In genomic region chr10:112988839-112989406, GRCh38 we compare ENCODE assay signal across 22 cellular contexts. TPM values are rescaled to one million over a fixed set of nuclear protein-coding genes. Genes with fewer than 3 reads are reported as not detected.
DNase-seq lines count a peak whose midpoint lies in the region; ATAC-seq lines count a peak whose summit lies in the region.
"Had no signal": no experiment of that assay in that cellular context is flagged by ENCODE, and none has a peak within 500 bp of the region (broad histone marks: within the 10 kb centered on the region; RNA-seq: fewer than 3 reads in every experiment).

No MANE protein-coding gene starts in this region.

- no peak overlapping the region for H2BK120ac ChIP-seq in mesenchymal stem cell (ENCODE audit: low read depth, low read length)

- no peak overlapping the region for H2AFZ ChIP-seq in mesenchymal stem cell (ENCODE audit: low read depth, low read length)

- no peak overlapping the region for H4K8ac ChIP-seq in mesenchymal stem cell (ENCODE audit: low read length)

- H3K4me2 ChIP-seq in BLaER1 treated with 17β-estradiol and CSF1 and Interleukin-3, amounts not matched to agents 10 nM and 100 nM, result peak overlapping the region in 6 of 11 experiments; percentile 8 to 35 (median 14); a peak in 6 of 22 replicates
- H3K4me2 ChIP-seq in mesenchymal stem cell (ENCODE audit: low read length, poor library complexity, severe bottlenecking), result no peak overlapping the region

- no peak overlapping the region for H3K14ac ChIP-seq in mesenchymal stem cell (ENCODE audit: low read length in 2 of 2)

- H2AK5ac ChIP-seq in mesenchymal stem cell (ENCODE audit: low read length, severe bottlenecking), result no peak overlapping the region

- no peak for ATAC-seq in GM21786 (IDR thresholded peaks at IDR 0.05; ENCODE audit: unreplicated experiment)
- ATAC-seq in GM19467 (IDR thresholded peaks at IDR 0.05; ENCODE audit: unreplicated experiment), result no peak
- ATAC-seq: natural killer cell, PC-3 had no signal

- H3K27ac ChIP-seq in BLaER1 treated with 17β-estradiol and CSF1 and Interleukin-3, amounts not matched to agents 10 nM and 100 nM, result no peak overlapping the region
- H3K27ac ChIP-seq in mesenchymal stem cell (ENCODE audit: low read length, poor library complexity, severe bottlenecking), result no peak overlapping the region
- H3K27ac ChIP-seq: prostate gland, SJSA1, WERI-Rb-1 had no signal

- peaks cover 34 to 70% (median 57%) of the 10 kb centered on the region in 11 experiments for H3K36me3 ChIP-seq in BLaER1 treated with 17β-estradiol and CSF1 and Interleukin-3, amounts not matched to agents 10 nM and 100 nM
- peaks cover 7 to 18% of the 10 kb centered on the region in 2 experiments for H3K36me3 ChIP-seq in mesenchymal stem cell (ENCODE audit: control insufficient read depth in 1 of 2, insufficient read depth in 2 of 2, low read depth in 1 of 2, low read length in 2 of 2)
- H3K36me3 ChIP-seq: prostate gland, WERI-Rb-1 had no signal

- no peak overlapping the region for H2BK5ac ChIP-seq in mesenchymal stem cell (ENCODE audit: low read depth, low read length, poor library complexity, severe bottlenecking)

- H3K4ac ChIP-seq in mesenchymal stem cell (ENCODE audit: low read depth in 1 of 2, low read length in 2 of 2), result no peak overlapping the region

- H4K91ac ChIP-seq in mesenchymal stem cell (ENCODE audit: low read length), result no peak overlapping the region

- H3K23ac ChIP-seq in mesenchymal stem cell (ENCODE audit: low read length in 2 of 2), result no peak overlapping the region

- no peak overlapping the region for H3K9ac ChIP-seq in BLaER1 treated with 17β-estradiol and CSF1 and Interleukin-3, amounts not matched to agents 10 nM and 100 nM
- H3K9ac ChIP-seq in mesenchymal stem cell (ENCODE audit: low read length), result no peak overlapping the region

- H3K9me3 ChIP-seq in BLaER1 treated with 17β-estradiol and CSF1 and Interleukin-3, amounts not matched to agents 10 nM and 100 nM (replicated peaks in 1 of 11), result peaks cover 0 to 10% (median 0%) of the 10 kb centered on the region in 11 experiments; a peak in 3 of 22 replicates
- no peaks in the 10 kb centered on the region for H3K9me3 ChIP-seq in mesenchymal stem cell (ENCODE audit: control insufficient read depth, low read length)
- H3K9me3 ChIP-seq: prostate gland, SJSA1 had no signal

- WGBS in mesenchymal stem cell, result 70% methylated on average over 7 of the region's 7 CpGs

- H3K27me3 ChIP-seq in BLaER1 treated with 17β-estradiol and CSF1 and Interleukin-3, amounts not matched to agents 10 nM and 100 nM, result peaks cover 0 to 17% (median 0%) of the 10 kb centered on the region in 11 experiments; a peak in 7 of 22 replicates
- H3K27me3 ChIP-seq in mesenchymal stem cell (ENCODE audit: control insufficient read depth in 1 of 2, insufficient read depth in 1 of 2, low read length in 2 of 2), result no peaks in the 10 kb centered on the region
- H3K27me3 ChIP-seq: SJSA1 had no signal

- H3K4me3 ChIP-seq in BLaER1 treated with 17β-estradiol and CSF1 and Interleukin-3, amounts not matched to agents 10 nM and 100 nM, result no peak overlapping the region
- H3K4me3 ChIP-seq in mesenchymal stem cell (ENCODE audit: insufficient read depth in 1 of 2, low read depth in 1 of 2, low read length in 2 of 2), result no peak overlapping the region
- H3K4me3 ChIP-seq: prostate gland, SJSA1 had no signal

- no peak overlapping the region for H2BK15ac ChIP-seq in mesenchymal stem cell (ENCODE audit: low read depth, poor library complexity, severe bottlenecking)

- H3K18ac ChIP-seq in mesenchymal stem cell (ENCODE audit: low read depth in 1 of 2, low read length in 2 of 2), result no peak overlapping the region

- H2BK12ac ChIP-seq in mesenchymal stem cell (ENCODE audit: low read length in 2 of 2), result no peak overlapping the region

- DNase-seq in NCI-H510A (lab: John Stamatoyannopoulos, UW), result peak; percentile 22
- DNase-seq in dermis microvascular lymphatic vessel endothelial cell (ENCODE audit: low read depth in 2 of 2), result peak; percentile 18 to 67
- DNase-seq in mesenchymal stem cell, result peak; percentile 74
- DNase-seq in DMS153 (lab: John Stamatoyannopoulos, UW), result no peak
- DNase-seq in cortex of kidney (lab: John Stamatoyannopoulos, UW), result no peak
- DNase-seq: activated CD4-positive, alpha-beta T cell treated with anti-CD3 and anti-CD28 coated beads, Interleukin-2, amount 50 U/mL, for 48 hours; activated naive CD4-positive, alpha-beta T cell treated with Interleukin-2 at 50 U/mL for 16 hours; activated T-cell treated with anti-CD3 and anti-CD28 coated beads for 4 hours; anterior cingulate cortex; CD4-positive, alpha-beta T cell; kidney; natural killer cell; NCI-H69; PC-3; small intestine; stimulated activated CD4-positive, alpha-beta T cell treated with anti-CD3 and anti-CD28 coated beads, Interleukin-4, amount 100 ng/mL, for 24 hours; WERI-Rb-1 had no signal

- peaks cover 19% of the 10 kb centered on the region for H3K79me1 ChIP-seq in mesenchymal stem cell (replicated peaks; ENCODE audit: low read length, poor library complexity, severe bottlenecking)

- H3K4me1 ChIP-seq in BLaER1 treated with 17β-estradiol and CSF1 and Interleukin-3, amounts not matched to agents 10 nM and 100 nM, result peaks cover 34 to 45% (median 39%) of the 10 kb centered on the region in 10 experiments
- H3K4me1 ChIP-seq in mesenchymal stem cell (ENCODE audit: control insufficient read depth, insufficient read depth, low read depth, low read length), result peaks cover 20% of the 10 kb centered on the region
- H3K4me1 ChIP-seq: prostate gland had no signal

- peaks cover 94 to 100% (median 100%) of the 10 kb centered on the region in 11 experiments for H4K20me1 ChIP-seq in BLaER1 treated with 17β-estradiol and CSF1 and Interleukin-3, amounts not matched to agents 10 nM and 100 nM

RNA-seq across cellular contexts. Expression of gene TCF7L2, which starts 38.9 kb away (rescaled TPM):
- total RNA-seq in dermis microvascular lymphatic vessel endothelial cell, result 1.3 and 2.1 TPM in 2 replicates
- 35.0 TPM for polyA plus RNA-seq in mesenchymal stem cell (2013, experiment 1 of 2)
- 36.7 TPM for polyA plus RNA-seq in mesenchymal stem cell (2013, experiment 2 of 2)

Comparison
In these comparisons a context has a peak if more than half of its experiments do, and no peak if none do; other contexts are left out.
1. DNase-seq: peak in NCI-H510A (single experiment), dermis microvascular lymphatic vessel endothelial cell (2 of 2) and mesenchymal stem cell (single experiment); none in DMS153 (single experiment) and cortex of kidney (single experiment).